2 cellular contexts compared by ENCODE assay signal in the genomic region with DNA sequence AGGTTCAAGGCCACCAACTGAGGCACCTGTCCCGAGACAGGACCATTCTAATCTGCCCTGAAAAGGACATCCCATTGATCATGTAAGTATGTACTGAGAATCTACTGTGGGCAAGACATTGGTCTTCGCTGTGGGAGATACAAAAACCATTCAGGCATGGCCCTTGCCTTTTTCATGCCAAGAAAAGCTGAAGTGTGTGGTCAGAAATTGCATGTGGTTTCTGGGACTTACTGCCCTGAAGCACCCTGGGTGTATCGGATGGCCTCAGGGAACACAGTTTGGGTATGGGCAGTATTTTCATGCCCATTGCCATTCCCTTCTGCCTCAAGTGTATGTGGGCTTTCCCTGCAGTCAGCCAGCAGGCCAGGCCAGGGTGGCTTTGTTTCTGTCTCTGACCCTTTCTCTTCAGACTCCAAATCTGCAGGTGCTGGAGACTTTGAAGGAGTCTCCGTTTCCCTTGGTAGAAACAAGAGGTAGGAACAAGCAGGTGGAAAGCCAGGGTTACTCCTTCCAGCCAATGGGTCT.
TF ChIP-seq lines count a peak whose summit lies in the region.

No MANE protein-coding gene starts in this region.

TF ChIP-seq in IMR-90, 13 proteins besides CTCF, POLR2A, EP300 and RAD21 (continued from another document):
- TF ChIP-seq FOS (IDR thresholded peaks at IDR 0.05; ENCODE audit: low read depth, low read length) (no peak), MAZ (IDR thresholded peaks at IDR 0.05; ENCODE audit: borderline replicate concordance, low read depth, low read length) (no peak), CHD1 (IDR thresholded peaks at IDR 0.05; ENCODE audit: low read depth, low read length) (no peak)
TF ChIP-seq in IMR-90: peak in this region for 0.

TF ChIP-seq in HepG2, 621 proteins besides CTCF, POLR2A, EP300 and RAD21 (continued from another document):
- no peak for TF ChIP-seq RNF2 (conservative IDR thresholded peaks at IDR 0.05; ENCODE audit: low read depth)
- no peak for TF ChIP-seq RFXAP (CRISPR knock-in tag; IDR thresholded peaks at IDR 0.05; ENCODE audit: borderline replicate concordance)
- TF ChIP-seq ZNF576 (CRISPR knock-in tag; IDR thresholded peaks at IDR 0.05), result no peak
- no peak for TF ChIP-seq NFKBIZ (CRISPR knock-in tag; IDR thresholded peaks at IDR 0.05)
- no peak for TF ChIP-seq ZNF512B (CRISPR knock-in tag; IDR thresholded peaks at IDR 0.05; ENCODE audit: borderline replicate concordance)
- no peak for TF ChIP-seq MLLT10 (CRISPR knock-in tag; IDR thresholded peaks at IDR 0.05)
- TF ChIP-seq, protein P1, sequence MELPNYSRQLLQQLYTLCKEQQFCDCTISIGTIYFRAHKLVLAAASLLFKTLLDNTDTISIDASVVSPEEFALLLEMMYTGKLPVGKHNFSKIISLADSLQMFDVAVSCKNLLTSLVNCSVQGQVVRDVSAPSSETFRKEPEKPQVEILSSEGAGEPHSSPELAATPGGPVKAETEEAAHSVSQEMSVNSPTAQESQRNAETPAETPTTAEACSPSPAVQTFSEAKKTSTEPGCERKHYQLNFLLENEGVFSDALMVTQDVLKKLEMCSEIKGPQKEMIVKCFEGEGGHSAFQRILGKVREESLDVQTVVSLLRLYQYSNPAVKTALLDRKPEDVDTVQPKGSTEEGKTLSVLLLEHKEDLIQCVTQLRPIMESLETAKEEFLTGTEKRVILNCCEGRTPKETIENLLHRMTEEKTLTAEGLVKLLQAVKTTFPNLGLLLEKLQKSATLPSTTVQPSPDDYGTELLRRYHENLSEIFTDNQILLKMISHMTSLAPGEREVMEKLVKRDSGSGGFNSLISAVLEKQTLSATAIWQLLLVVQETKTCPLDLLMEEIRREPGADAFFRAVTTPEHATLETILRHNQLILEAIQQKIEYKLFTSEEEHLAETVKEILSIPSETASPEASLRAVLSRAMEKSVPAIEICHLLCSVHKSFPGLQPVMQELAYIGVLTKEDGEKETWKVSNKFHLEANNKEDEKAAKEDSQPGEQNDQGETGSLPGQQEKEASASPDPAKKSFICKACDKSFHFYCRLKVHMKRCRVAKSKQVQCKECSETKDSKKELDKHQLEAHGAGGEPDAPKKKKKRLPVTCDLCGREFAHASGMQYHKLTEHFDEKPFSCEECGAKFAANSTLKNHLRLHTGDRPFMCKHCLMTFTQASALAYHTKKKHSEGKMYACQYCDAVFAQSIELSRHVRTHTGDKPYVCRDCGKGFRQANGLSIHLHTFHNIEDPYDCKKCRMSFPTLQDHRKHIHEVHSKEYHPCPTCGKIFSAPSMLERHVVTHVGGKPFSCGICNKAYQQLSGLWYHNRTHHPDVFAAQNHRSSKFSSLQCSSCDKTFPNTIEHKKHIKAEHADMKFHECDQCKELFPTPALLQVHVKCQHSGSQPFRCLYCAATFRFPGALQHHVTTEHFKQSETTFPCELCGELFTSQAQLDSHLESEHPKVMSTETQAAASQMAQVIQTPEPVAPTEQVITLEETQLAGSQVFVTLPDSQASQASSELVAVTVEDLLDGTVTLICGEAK (IDR thresholded peaks at IDR 0.05), result no peak
- TF ChIP-seq, protein P1 (CRISPR knock-in tag; IDR thresholded peaks at IDR 0.05), result no peak
- TF ChIP-seq ZSCAN5A (CRISPR knock-in tag; IDR thresholded peaks at IDR 0.05; ENCODE audit: borderline replicate concordance), result no peak
- TF ChIP-seq ZSCAN29 (CRISPR knock-in tag; conservative IDR thresholded peaks at IDR 0.05), result no peak
- no peak for TF ChIP-seq NCOR1 (IDR thresholded peaks at IDR 0.05; ENCODE audit: borderline replicate concordance, low read length)
- no peak for TF ChIP-seq ZNF446 (CRISPR knock-in tag; IDR thresholded peaks at IDR 0.05)
- TF ChIP-seq ZNF510 (CRISPR knock-in tag; IDR thresholded peaks at IDR 0.05; ENCODE audit: low read depth), result no peak
- TF ChIP-seq FUBP1 (CRISPR knock-in tag; IDR thresholded peaks at IDR 0.05; ENCODE audit: borderline replicate concordance), result no peak
- TF ChIP-seq, protein P2, sequence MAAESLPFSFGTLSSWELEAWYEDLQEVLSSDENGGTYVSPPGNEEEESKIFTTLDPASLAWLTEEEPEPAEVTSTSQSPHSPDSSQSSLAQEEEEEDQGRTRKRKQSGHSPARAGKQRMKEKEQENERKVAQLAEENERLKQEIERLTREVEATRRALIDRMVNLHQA (CRISPR knock-in tag; IDR thresholded peaks at IDR 0.05), result no peak
- no peak for TF ChIP-seq ZNF562 (CRISPR knock-in tag; IDR thresholded peaks at IDR 0.05; ENCODE audit: borderline replicate concordance)
